In genomic region chr14:62162998-62163589, GRCh38 we compare ENCODE assay signal across 8 cellular contexts.
DNase-seq lines count a peak whose midpoint lies in the region; ATAC-seq, FAIRE-seq and TF ChIP-seq lines count a peak whose summit lies in the region.

No MANE protein-coding gene starts in this region.

- H3K27me3 Mint-ChIP-seq in CD4-positive, CD25-positive, alpha-beta regulatory T cell = peaks cover 12% of the 10 kb centered on the region
- H3K27me3 Mint-ChIP-seq in endodermal cell (ENCODE audit: insufficient read depth) = peaks cover 7% of the 10 kb centered on the region
- H3K27me3 Mint-ChIP-seq in memory B cell = peaks cover 20% of the 10 kb centered on the region

- DNase-seq in CD4-positive, CD25-positive, alpha-beta regulatory T cell = peak in 2 of 3 donors; percentile 6 to 24
- peak; percentile 90 for DNase-seq in HTR-8/SVneo (ENCODE audit: insufficient read length, low spot score)
- peak; percentile 70 for DNase-seq in endodermal cell
- DNase-seq in memory B cell (ENCODE audit: low spot score in 2 of 2) = peak; percentile 4 to 11
- DNase-seq in activated effector memory CD4-positive, alpha-beta T cell treated with Interleukin-2 at 50 U/mL for 16 hours = no peak
- DNase-seq in activated CD8-positive, alpha-beta memory T cell treated with anti-CD3 and anti-CD28 coated beads for 24 hours = no peak

- H3K27ac Mint-ChIP-seq in CD4-positive, CD25-positive, alpha-beta regulatory T cell = no peak overlapping the region
- H3K27ac Mint-ChIP-seq in endodermal cell = no peak overlapping the region
- H3K27ac Mint-ChIP-seq in memory B cell = no peak overlapping the region

- peak; percentile 99 for FAIRE-seq in HTR-8/SVneo (lab: Jason Lieb, UNC)

- H3K9me2 ChIP-seq in OCI-LY1 (ENCODE audit: low read depth, low read length) = no peaks in the 10 kb centered on the region

- ATAC-seq in CD4-positive, CD25-positive, alpha-beta regulatory T cell (ENCODE audit: low read depth in 2 of 2) = no peak
- ATAC-seq in GM18505 (IDR thresholded peaks at IDR 0.05; ENCODE audit: unreplicated experiment) = peak; percentile 62
- ATAC-seq in memory B cell (ENCODE audit: low read depth) = no peak

- H3K4me3 Mint-ChIP-seq in CD4-positive, CD25-positive, alpha-beta regulatory T cell = no peak overlapping the region
- H3K4me3 Mint-ChIP-seq in endodermal cell (no peak overlapping the region), memory B cell (no peak overlapping the region)

- no peak overlapping the region for H3K27ac ChIP-seq in CD4-positive, CD25-positive, alpha-beta regulatory T cell (ENCODE audit: insufficient read depth, low read length, poor library complexity, severe bottlenecking)
- H3K27ac ChIP-seq in OCI-LY1 (ENCODE audit: low read depth, low read length, poor library complexity, severe bottlenecking) (no peak overlapping the region), endodermal cell (ENCODE audit: low read depth, low read length) (no peak overlapping the region)

- no peak overlapping the region for H3K4me2 ChIP-seq in OCI-LY1 (ENCODE audit: low read length)

- peaks cover 3% of the 10 kb centered on the region for H3K27me3 ChIP-seq in CD4-positive, CD25-positive, alpha-beta regulatory T cell (ENCODE audit: control insufficient read depth, insufficient read depth, low read length)
- H3K27me3 ChIP-seq in OCI-LY1 (ENCODE audit: insufficient read depth, low read length) = no peaks in the 10 kb centered on the region
- no peaks in the 10 kb centered on the region for H3K27me3 ChIP-seq in endodermal cell (ENCODE audit: control insufficient read depth, insufficient read depth, low read length, poor library complexity, severe bottlenecking)

- H3K4me3 ChIP-seq in CD4-positive, CD25-positive, alpha-beta regulatory T cell (ENCODE audit: low read depth, low read length) = no peak overlapping the region
- H3K4me3 ChIP-seq in OCI-LY1 (ENCODE audit: low read depth, low read length, poor library complexity, severe bottlenecking) (no peak overlapping the region), endodermal cell (ENCODE audit: low read length) (no peak overlapping the region)

- TF ChIP-seq CTCF in OCI-LY1 (IDR thresholded peaks at IDR 0.05; ENCODE audit: low read length) = peak; percentile 86
- TF ChIP-seq CTCF in endodermal cell (conservative IDR thresholded peaks at IDR 0.05) = peak; percentile 91

- TF ChIP-seq POLR2A in GM18505 (IDR thresholded peaks at IDR 0.05; ENCODE audit: borderline replicate concordance, extremely low read depth, insufficient read depth, insufficient read length) = no peak

- H3K9me3 ChIP-seq in CD4-positive, CD25-positive, alpha-beta regulatory T cell (ENCODE audit: control insufficient read depth in 2 of 2, low read length in 2 of 2) = no peaks in the 10 kb centered on the region
- H3K9me3 ChIP-seq in OCI-LY1 (ENCODE audit: low read length) = no peaks in the 10 kb centered on the region
- H3K9me3 ChIP-seq in endodermal cell (ENCODE audit: control insufficient read depth, low read length) = no peaks in the 10 kb centered on the region

- no peaks in the 10 kb centered on the region for H3K4me1 ChIP-seq in CD4-positive, CD25-positive, alpha-beta regulatory T cell (ENCODE audit: control insufficient read depth, insufficient read depth, low read length, poor library complexity, severe bottlenecking)
- H3K4me1 ChIP-seq in OCI-LY1 (ENCODE audit: insufficient read depth, low read length, severe bottlenecking) (no peaks in the 10 kb centered on the region), endodermal cell (ENCODE audit: control insufficient read depth, insufficient read depth, low read length) (peaks cover 2% of the 10 kb centered on the region)

- H3K36me3 Mint-ChIP-seq in CD4-positive, CD25-positive, alpha-beta regulatory T cell = no peaks in the 10 kb centered on the region
- H3K36me3 Mint-ChIP-seq in endodermal cell (ENCODE audit: low read depth) (no peaks in the 10 kb centered on the region), memory B cell (no peaks in the 10 kb centered on the region)

- WGBS in endodermal cell (ENCODE audit: insufficient coverage in 1 of 2, insufficient read length in 1 of 2), 2 experiments = 26 to 36% methylated on average over 6 to 8 of the region's 8 CpGs

- H3K79me2 ChIP-seq in OCI-LY1 (ENCODE audit: insufficient read depth, low read length) = no peaks in the 10 kb centered on the region

- H3K4me1 Mint-ChIP-seq in CD4-positive, CD25-positive, alpha-beta regulatory T cell = peaks cover 0 to 1% (median 0%) of the 10 kb centered on the region in 4 donors
- H3K4me1 Mint-ChIP-seq in endodermal cell (peaks cover 14% of the 10 kb centered on the region), memory B cell (no peaks in the 10 kb centered on the region)

- no peaks in the 10 kb centered on the region for H3K9me3 Mint-ChIP-seq in CD4-positive, CD25-positive, alpha-beta regulatory T cell
- no peaks in the 10 kb centered on the region for H3K9me3 Mint-ChIP-seq in endodermal cell
- H3K9me3 Mint-ChIP-seq in memory B cell = no peaks in the 10 kb centered on the region

- no peaks in the 10 kb centered on the region for H3F3A ChIP-seq in OCI-LY1 (ENCODE audit: insufficient read depth, low read length)

- H2AFZ ChIP-seq in OCI-LY1 (ENCODE audit: low read length) = no peak overlapping the region

- H3K9ac ChIP-seq in OCI-LY1 (ENCODE audit: low read length) (no peak overlapping the region), endodermal cell (ENCODE audit: extremely low read depth, low read length, poor library complexity, severe bottlenecking) (no peak overlapping the region)

- H3K36me3 ChIP-seq in CD4-positive, CD25-positive, alpha-beta regulatory T cell (ENCODE audit: control insufficient read depth, insufficient read depth, low read length) = no peaks in the 10 kb centered on the region
- H3K36me3 ChIP-seq in OCI-LY1 (ENCODE audit: insufficient read depth, low read length) (no peaks in the 10 kb centered on the region), endodermal cell (ENCODE audit: control insufficient read depth, insufficient read depth, low read length) (no peaks in the 10 kb centered on the region)

- no peaks in the 10 kb centered on the region for H4K20me1 ChIP-seq in OCI-LY1 (ENCODE audit: insufficient read depth, low read length)

Comparison
In these comparisons a context has a peak if more than half of its experiments do, and no peak if none do; other contexts are left out.
1. DNase-seq: peak in CD4-positive, CD25-positive, alpha-beta regulatory T cell (2 of 3), HTR-8/SVneo (single experiment), endodermal cell (single experiment) and memory B cell (2 of 2); none in activated effector memory CD4-positive, alpha-beta T cell treated with Interleukin-2 at 50 U/mL for 16 hours (single experiment) and activated CD8-positive, alpha-beta memory T cell treated with anti-CD3 and anti-CD28 coated beads for 24 hours (single experiment).